In the genomic region with DNA sequence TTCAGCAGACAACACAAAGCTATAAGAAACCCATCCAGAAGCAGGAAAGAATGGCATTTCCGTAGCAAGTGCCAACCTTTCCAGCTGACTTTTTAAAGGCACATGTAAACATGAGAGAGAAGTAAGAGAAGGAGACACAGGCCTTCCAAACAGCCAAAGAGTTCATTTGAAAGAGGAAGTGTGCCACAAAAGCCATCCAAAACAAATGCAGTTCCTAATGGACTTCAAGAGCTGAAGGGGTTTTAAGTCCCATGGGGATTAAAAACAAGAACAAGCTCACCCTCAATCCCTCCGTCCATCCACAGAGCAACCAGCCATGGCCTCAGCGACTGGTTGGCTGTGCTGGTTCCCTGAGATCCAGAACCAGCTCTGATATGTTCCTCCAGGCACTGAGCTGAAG, we compare ENCODE assay signal across 1 cellular context.
TF ChIP-seq lines count a peak whose summit lies in the region.

No MANE protein-coding gene starts in this region.

TF ChIP-seq in K562, 482 proteins besides CTCF, POLR2A, EP300 and RAD21 (continued from another document):
- TF ChIP-seq ZFP91 (CRISPR knock-in tag; IDR thresholded peaks at IDR 0.05) = no peak
- TF ChIP-seq SIX5 (IDR thresholded peaks at IDR 0.05; ENCODE audit: borderline replicate concordance in 1 of 2, insufficient read depth in 1 of 2, low read depth in 1 of 2, low read length in 2 of 2) = no peak
- TF ChIP-seq SPI1 (IDR thresholded peaks at IDR 0.05; ENCODE audit: borderline replicate concordance, low read depth, low read length) = peak; percentile 69; the same call in 1 of the 2 replicates
- TF ChIP-seq RFX5 (IDR thresholded peaks at IDR 0.05; ENCODE audit: low read depth, low read length) = no peak
- no peak for TF ChIP-seq ZNF134 (CRISPR knock-in tag; conservative IDR thresholded peaks at IDR 0.05)
TF ChIP-seq in K562: peak in this region for 1.
